Comparison of ENCODE assay signal across 18 cellular contexts in the genomic region with DNA sequence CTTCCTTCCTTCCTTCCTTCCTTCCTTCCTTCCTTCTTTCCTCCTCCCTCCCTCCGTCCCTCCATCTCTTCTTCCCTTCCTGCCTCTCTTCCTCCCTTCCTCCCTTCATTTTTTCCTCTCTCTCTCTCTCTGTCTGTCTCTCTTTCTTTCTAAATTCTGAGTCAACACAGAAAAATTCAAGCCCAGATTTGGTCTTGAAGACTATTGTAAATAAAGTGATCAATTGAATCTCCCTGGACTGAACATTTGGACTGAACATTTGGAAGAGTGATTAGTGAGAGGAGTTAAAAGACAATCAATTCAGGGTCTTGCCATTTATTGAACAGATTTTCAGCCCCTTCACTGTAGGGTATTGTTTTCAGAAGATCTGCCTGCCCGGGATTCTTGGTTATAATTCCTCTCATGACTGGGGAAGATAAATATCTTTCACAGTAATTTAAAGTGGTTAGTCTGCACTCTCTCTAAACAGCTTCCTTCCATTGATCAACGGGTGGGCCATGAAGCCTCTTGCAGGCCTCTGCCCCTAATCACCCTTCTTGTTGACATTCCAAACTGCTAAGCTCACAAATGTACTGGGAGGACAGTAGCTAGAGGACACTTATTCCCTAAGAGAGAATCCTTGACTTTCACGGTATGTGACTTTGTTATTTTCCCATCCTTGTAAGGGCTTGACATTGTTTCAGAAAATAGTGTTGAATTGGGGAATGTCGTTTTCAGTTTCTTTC.
DNase-seq lines count a peak whose midpoint lies in the region; TF ChIP-seq lines count a peak whose summit lies in the region.
"Had no signal": no experiment of that assay in that cellular context is flagged by ENCODE, and none has a peak within 500 bp of the region (broad histone marks: within the 10 kb centered on the region; RNA-seq: fewer than 3 reads in every experiment).

No MANE protein-coding gene starts in this region.

- H3K4me3 Mint-ChIP-seq in type B pancreatic cell, result peak overlapping the region; percentile 25
- H3K4me3 Mint-ChIP-seq: activated naive CD8-positive, alpha-beta T cell treated with anti-CD3 and anti-CD28 coated beads, Interleukin-2, amount 50 U/mL, for 24 hours; activated T-cell treated with anti-CD3 and anti-CD28 coated beads, Interleukin-2, amount 50 U/mL, for 72 hours had no signal

- no peak overlapping the region for H3K4me3 ChIP-seq in NT2/D1 (ENCODE audit: insufficient read length, low read depth)
- H3K4me3 ChIP-seq in tibial artery, result no peak overlapping the region
- H3K4me3 ChIP-seq: testis had no signal

- no peaks in the 10 kb centered on the region for H3K36me3 Mint-ChIP-seq in type B pancreatic cell

- no peak overlapping the region for H3K27ac ChIP-seq in tibial artery
- H3K27ac ChIP-seq: foreskin keratinocyte, neutrophil, testis had no signal

- H3K9me3 Mint-ChIP-seq in type B pancreatic cell, result peaks cover 4% of the 10 kb centered on the region

- peaks cover 30% of the 10 kb centered on the region for H3K4me1 Mint-ChIP-seq in type B pancreatic cell (ENCODE audit: unreplicated experiment)
- H3K4me1 Mint-ChIP-seq: activated naive CD8-positive, alpha-beta T cell treated with anti-CD3 and anti-CD28 coated beads, Interleukin-2, amount 50 U/mL, for 24 hours had no signal

- H3K9ac ChIP-seq in NT2/D1 (ENCODE audit: insufficient read length, low read depth), result no peak overlapping the region

- H3K4me1 ChIP-seq in NT2/D1 (ENCODE audit: insufficient read depth, insufficient read length) (no peaks in the 10 kb centered on the region), tibial artery (no peaks in the 10 kb centered on the region)
- H3K4me1 ChIP-seq: testis had no signal

- H3K27me3 Mint-ChIP-seq in type B pancreatic cell, result peaks cover 3% of the 10 kb centered on the region
- H3K27me3 Mint-ChIP-seq: activated naive CD8-positive, alpha-beta T cell treated with anti-CD3 and anti-CD28 coated beads, Interleukin-2, amount 50 U/mL, for 24 hours had no signal

- no peak for TF ChIP-seq CTCF in type B pancreatic cell (conservative IDR thresholded peaks at IDR 0.05)
- no peak for TF ChIP-seq CTCF in tibial artery (IDR thresholded peaks at IDR 0.05)

- H3K36me3 ChIP-seq in NT2/D1 (ENCODE audit: insufficient read depth, insufficient read length, low read length) (no peaks in the 10 kb centered on the region), tibial artery (no peaks in the 10 kb centered on the region)
- H3K36me3 ChIP-seq: neutrophil had no signal

- H3K9me3 ChIP-seq in NT2/D1 (ENCODE audit: insufficient read depth, low read length) (peaks cover 11% of the 10 kb centered on the region), tibial artery (no peaks in the 10 kb centered on the region)
- H3K9me3 ChIP-seq: neutrophil, testis had no signal

- DNase-seq in NCI-H748 (lab: John Stamatoyannopoulos, UW; ENCODE audit: unreplicated experiment) (peak; percentile 42), NCI-H748 treated with DMSO at 0.1 percent for 48 hours (lab: John Stamatoyannopoulos, UW) (no peak), NT2/D1 (ENCODE audit: low read depth, low spot score) (peak; percentile 36), islet precursor cell (peak; percentile 94), type B pancreatic cell (ENCODE audit: extremely low spot score, unreplicated experiment) (no peak), NCI-H524 (lab: John Stamatoyannopoulos, UW) (no peak), tibial artery (no peak), NCI-H2171 (lab: John Stamatoyannopoulos, UW) (no peak)
- DNase-seq: activated CD4-positive, alpha-beta T cell treated with anti-CD3 and anti-CD28 coated beads, Interleukin-2, amount 50 U/mL, for 4 hours; activated naive CD8-positive, alpha-beta T cell treated with anti-CD3 and anti-CD28 coated beads, Interleukin-2, amount 50 U/mL, for 24 hours; activated T-cell treated with anti-CD3 and anti-CD28 coated beads, Interleukin-2, amount 50 U/mL, for 72 hours; caudate nucleus; foreskin keratinocyte; NCI-H1092 treated with DMSO at 0.1 percent for 48 hours; NCI-H226; stimulated activated CD4-positive, alpha-beta T cell treated with anti-CD3 and anti-CD28 coated beads, Interleukin-4, amount 100 ng/mL, for 4 hours; testis had no signal

- intact Hi-C loops in tibial artery (cut with DNase I; ENCODE audit: low total_unique reads), result no loop called here

- H3K27ac Mint-ChIP-seq in type B pancreatic cell, result peak overlapping the region; percentile 61
- H3K27ac Mint-ChIP-seq: activated naive CD8-positive, alpha-beta T cell treated with anti-CD3 and anti-CD28 coated beads, Interleukin-2, amount 50 U/mL, for 24 hours; activated T-cell treated with anti-CD3 and anti-CD28 coated beads, Interleukin-2, amount 50 U/mL, for 72 hours had no signal

- H3K27me3 ChIP-seq in NT2/D1 (ENCODE audit: insufficient read depth, insufficient read length) (no peaks in the 10 kb centered on the region), tibial artery (no peaks in the 10 kb centered on the region)
- H3K27me3 ChIP-seq: foreskin keratinocyte, neutrophil, testis had no signal

Comparison
In these comparisons a context has a peak if more than half of its experiments do, and no peak if none do; other contexts are left out.
1. DNase-seq: peak in NCI-H748 (single experiment), NT2/D1 (single experiment) and islet precursor cell (single experiment); none in NCI-H748 treated with DMSO at 0.1 percent for 48 hours (single experiment), type B pancreatic cell (single experiment), NCI-H524 (0 of 2), tibial artery (0 of 2) and NCI-H2171 (single experiment).